In genomic region chr12:110578522-110579238, GRCh38 we compare ENCODE assay signal across 1 cellular context.
TF ChIP-seq lines count a peak whose summit lies in the region.

No MANE protein-coding gene starts in this region.

TF ChIP-seq in GM12878, 131 proteins besides CTCF, POLR2A, EP300 and RAD21:
- TF ChIP-seq POLR2AphosphoS2 (IDR thresholded peaks at IDR 0.05; ENCODE audit: low read depth, low read length) (peak; percentile 52; the same call in 1 of the 2 replicates), NBN (IDR thresholded peaks at IDR 0.05) (peak; percentile 12; the same call in 1 of the 2 replicates), NR2F1 (conservative IDR thresholded peaks at IDR 0.05) (0 out of 2 replicates have a peak, but pooled peaks have one; percentile 26), ZNF687 (IDR thresholded peaks at IDR 0.05) (peak; percentile 13; the same call in 1 of the 2 replicates), MEF2A (IDR thresholded peaks at IDR 0.05; ENCODE audit: insufficient read depth, low read depth, low read length) (no peak), SMAD5 (IDR thresholded peaks at IDR 0.05; ENCODE audit: low read depth) (no peak), SREBF2 (IDR thresholded peaks at IDR 0.05; ENCODE audit: low read length) (0 out of 2 replicates have a peak, but pooled peaks have one; percentile 29), CHD1 (IDR thresholded peaks at IDR 0.05; ENCODE audit: low read depth, low read length) (0 out of 2 replicates have a peak, but pooled peaks have one; percentile 29), CREM (IDR thresholded peaks at IDR 0.05; ENCODE audit: low read depth) (0 out of 2 replicates have a peak, but pooled peaks have one; percentile 3), BCL11A (IDR thresholded peaks at IDR 0.05; ENCODE audit: low read depth, low read length) (no peak), KLF5 (IDR thresholded peaks at IDR 0.05; ENCODE audit: partially characterized antibody) (no peak), PAX8 (IDR thresholded peaks at IDR 0.05) (0 out of 2 replicates have a peak, but pooled peaks have one; percentile 13), HDGF (IDR thresholded peaks at IDR 0.05) (peak; percentile 94), MLLT1 (IDR thresholded peaks at IDR 0.05) (peak; percentile 36), KDM1A (IDR thresholded peaks at IDR 0.05; ENCODE audit: borderline replicate concordance) (no peak), BHLHE40 (IDR thresholded peaks at IDR 0.05; ENCODE audit: borderline replicate concordance in 1 of 2, low read depth in 2 of 2, low read length in 1 of 2) (peak in 1 of 2 experiments; percentile 17; a peak in 1 of 4 replicates), NRF1 (conservative IDR thresholded peaks at IDR 0.05; ENCODE audit: low read depth, low read length) (no peak), CREB1 (IDR thresholded peaks at IDR 0.05; ENCODE audit: low read depth) (0 out of 2 replicates have a peak, but pooled peaks have one; percentile 6)
